1 cellular context compared by ENCODE assay signal in genomic region chr12:81143057-81143456, GRCh38.
TF ChIP-seq lines count a peak whose summit lies in the region.

No MANE protein-coding gene starts in this region.

TF ChIP-seq in HepG2, 621 proteins besides CTCF, POLR2A, EP300 and RAD21 (continued from another document and continues in another):
- TF ChIP-seq, protein P1, sequence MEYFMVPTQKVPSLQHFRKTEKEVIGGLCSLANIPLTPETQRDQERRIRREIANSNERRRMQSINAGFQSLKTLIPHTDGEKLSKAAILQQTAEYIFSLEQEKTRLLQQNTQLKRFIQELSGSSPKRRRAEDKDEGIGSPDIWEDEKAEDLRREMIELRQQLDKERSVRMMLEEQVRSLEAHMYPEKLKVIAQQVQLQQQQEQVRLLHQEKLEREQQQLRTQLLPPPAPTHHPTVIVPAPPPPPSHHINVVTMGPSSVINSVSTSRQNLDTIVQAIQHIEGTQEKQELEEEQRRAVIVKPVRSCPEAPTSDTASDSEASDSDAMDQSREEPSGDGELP (IDR thresholded peaks at IDR 0.05; ENCODE audit: borderline replicate concordance, low read depth) = peak; percentile 76
- TF ChIP-seq SIX4 (CRISPR knock-in tag; IDR thresholded peaks at IDR 0.05) (no peak), KDM6A (CRISPR knock-in tag; IDR thresholded peaks at IDR 0.05; ENCODE audit: low read depth) (peak; percentile 79), MXD4 (CRISPR knock-in tag; IDR thresholded peaks at IDR 0.05) (no peak), SAP130 (CRISPR knock-in tag; IDR thresholded peaks at IDR 0.05; ENCODE audit: low read depth) (peak; percentile 90), PITX1 (CRISPR knock-in tag; IDR thresholded peaks at IDR 0.05) (peak; percentile 73; the same call in 1 of the 2 replicates), ZNF605 (CRISPR knock-in tag; IDR thresholded peaks at IDR 0.05) (no peak), ZFP41 (CRISPR knock-in tag; IDR thresholded peaks at IDR 0.05; ENCODE audit: borderline replicate concordance) (no peak), EEA1 (CRISPR knock-in tag; IDR thresholded peaks at IDR 0.05; ENCODE audit: borderline replicate concordance) (no peak), ZNF547 (CRISPR knock-in tag; IDR thresholded peaks at IDR 0.05) (no peak), STAT5B (CRISPR knock-in tag; IDR thresholded peaks at IDR 0.05) (0 out of 2 replicates have a peak, but pooled peaks have one; percentile 55), BCL3 (CRISPR knock-in tag; IDR thresholded peaks at IDR 0.05) (no peak), CEBPB (IDR thresholded peaks at IDR 0.05; ENCODE audit: borderline replicate concordance, low read depth, low read length) (peak; percentile 64; the same call in 1 of the 2 replicates), ZNF777 (CRISPR knock-in tag; IDR thresholded peaks at IDR 0.05) (no peak), NBN (conservative IDR thresholded peaks at IDR 0.05) (no peak), ZNF772 (CRISPR knock-in tag; IDR thresholded peaks at IDR 0.05) (peak; percentile 42; the same call in 1 of the 2 replicates), ZGPAT (CRISPR knock-in tag; IDR thresholded peaks at IDR 0.05) (peak; percentile 99), MATR3 (CRISPR knock-in tag; IDR thresholded peaks at IDR 0.05) (no peak), SKIL (CRISPR knock-in tag; IDR thresholded peaks at IDR 0.05; ENCODE audit: borderline replicate concordance) (peak; percentile 92), ZNF503 (CRISPR knock-in tag; IDR thresholded peaks at IDR 0.05) (peak; percentile 97), HNF4A (CRISPR knock-in tag; IDR thresholded peaks at IDR 0.05) (peak; percentile 85), TFDP1 (CRISPR knock-in tag; IDR thresholded peaks at IDR 0.05; ENCODE audit: borderline replicate concordance) (no peak), HDAC2 (CRISPR knock-in tag; IDR thresholded peaks at IDR 0.05) (peak; percentile 96), HMG20B (CRISPR knock-in tag; conservative IDR thresholded peaks at IDR 0.05) (peak; percentile 92), BHLHE40 (IDR thresholded peaks at IDR 0.05; ENCODE audit: low read length) (peak; percentile 77), ATF1 (CRISPR knock-in tag; IDR thresholded peaks at IDR 0.05) (peak; percentile 61; the same call in 1 of the 2 replicates), MEF2D (CRISPR knock-in tag; IDR thresholded peaks at IDR 0.05) (peak; percentile 92), ISL2 (CRISPR knock-in tag; IDR thresholded peaks at IDR 0.05) (peak; percentile 99), ZSCAN12 (CRISPR knock-in tag; IDR thresholded peaks at IDR 0.05) (peak; percentile 37; the same call in 1 of the 2 replicates), ZNF124 (CRISPR knock-in tag; IDR thresholded peaks at IDR 0.05) (peak; percentile 71; the same call in 1 of the 2 replicates), YEATS2 (CRISPR knock-in tag; IDR thresholded peaks at IDR 0.05; ENCODE audit: borderline replicate concordance) (peak; percentile 31; the same call in 1 of the 2 replicates)
- TF ChIP-seq, protein P2, sequence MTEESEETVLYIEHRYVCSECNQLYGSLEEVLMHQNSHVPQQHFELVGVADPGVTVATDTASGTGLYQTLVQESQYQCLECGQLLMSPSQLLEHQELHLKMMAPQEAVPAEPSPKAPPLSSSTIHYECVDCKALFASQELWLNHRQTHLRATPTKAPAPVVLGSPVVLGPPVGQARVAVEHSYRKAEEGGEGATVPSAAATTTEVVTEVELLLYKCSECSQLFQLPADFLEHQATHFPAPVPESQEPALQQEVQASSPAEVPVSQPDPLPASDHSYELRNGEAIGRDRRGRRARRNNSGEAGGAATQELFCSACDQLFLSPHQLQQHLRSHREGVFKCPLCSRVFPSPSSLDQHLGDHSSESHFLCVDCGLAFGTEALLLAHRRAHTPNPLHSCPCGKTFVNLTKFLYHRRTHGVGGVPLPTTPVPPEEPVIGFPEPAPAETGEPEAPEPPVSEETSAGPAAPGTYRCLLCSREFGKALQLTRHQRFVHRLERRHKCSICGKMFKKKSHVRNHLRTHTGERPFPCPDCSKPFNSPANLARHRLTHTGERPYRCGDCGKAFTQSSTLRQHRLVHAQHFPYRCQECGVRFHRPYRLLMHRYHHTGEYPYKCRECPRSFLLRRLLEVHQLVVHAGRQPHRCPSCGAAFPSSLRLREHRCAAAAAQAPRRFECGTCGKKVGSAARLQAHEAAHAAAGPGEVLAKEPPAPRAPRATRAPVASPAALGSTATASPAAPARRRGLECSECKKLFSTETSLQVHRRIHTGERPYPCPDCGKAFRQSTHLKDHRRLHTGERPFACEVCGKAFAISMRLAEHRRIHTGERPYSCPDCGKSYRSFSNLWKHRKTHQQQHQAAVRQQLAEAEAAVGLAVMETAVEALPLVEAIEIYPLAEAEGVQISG (CRISPR knock-in tag; IDR thresholded peaks at IDR 0.05) = no peak
- TF ChIP-seq, protein P3, sequence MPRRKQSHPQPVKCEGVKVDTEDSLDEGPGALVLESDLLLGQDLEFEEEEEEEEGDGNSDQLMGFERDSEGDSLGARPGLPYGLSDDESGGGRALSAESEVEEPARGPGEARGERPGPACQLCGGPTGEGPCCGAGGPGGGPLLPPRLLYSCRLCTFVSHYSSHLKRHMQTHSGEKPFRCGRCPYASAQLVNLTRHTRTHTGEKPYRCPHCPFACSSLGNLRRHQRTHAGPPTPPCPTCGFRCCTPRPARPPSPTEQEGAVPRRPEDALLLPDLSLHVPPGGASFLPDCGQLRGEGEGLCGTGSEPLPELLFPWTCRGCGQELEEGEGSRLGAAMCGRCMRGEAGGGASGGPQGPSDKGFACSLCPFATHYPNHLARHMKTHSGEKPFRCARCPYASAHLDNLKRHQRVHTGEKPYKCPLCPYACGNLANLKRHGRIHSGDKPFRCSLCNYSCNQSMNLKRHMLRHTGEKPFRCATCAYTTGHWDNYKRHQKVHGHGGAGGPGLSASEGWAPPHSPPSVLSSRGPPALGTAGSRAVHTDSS (CRISPR knock-in tag; conservative IDR thresholded peaks at IDR 0.05) = no peak
- TF ChIP-seq, protein P4, sequence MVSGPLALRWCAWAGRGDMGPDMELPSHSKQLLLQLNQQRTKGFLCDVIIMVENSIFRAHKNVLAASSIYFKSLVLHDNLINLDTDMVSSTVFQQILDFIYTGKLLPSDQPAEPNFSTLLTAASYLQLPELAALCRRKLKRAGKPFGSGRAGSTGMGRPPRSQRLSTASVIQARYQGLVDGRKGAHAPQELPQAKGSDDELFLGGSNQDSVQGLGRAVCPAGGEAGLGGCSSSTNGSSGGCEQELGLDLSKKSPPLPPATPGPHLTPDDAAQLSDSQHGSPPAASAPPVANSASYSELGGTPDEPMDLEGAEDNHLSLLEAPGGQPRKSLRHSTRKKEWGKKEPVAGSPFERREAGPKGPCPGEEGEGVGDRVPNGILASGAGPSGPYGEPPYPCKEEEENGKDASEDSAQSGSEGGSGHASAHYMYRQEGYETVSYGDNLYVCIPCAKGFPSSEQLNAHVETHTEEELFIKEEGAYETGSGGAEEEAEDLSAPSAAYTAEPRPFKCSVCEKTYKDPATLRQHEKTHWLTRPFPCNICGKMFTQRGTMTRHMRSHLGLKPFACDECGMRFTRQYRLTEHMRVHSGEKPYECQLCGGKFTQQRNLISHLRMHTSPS (CRISPR knock-in tag; IDR thresholded peaks at IDR 0.05; ENCODE audit: low read depth) = 0 out of 2 replicates have a peak, but pooled peaks have one; percentile 47
- TF ChIP-seq, protein P5, sequence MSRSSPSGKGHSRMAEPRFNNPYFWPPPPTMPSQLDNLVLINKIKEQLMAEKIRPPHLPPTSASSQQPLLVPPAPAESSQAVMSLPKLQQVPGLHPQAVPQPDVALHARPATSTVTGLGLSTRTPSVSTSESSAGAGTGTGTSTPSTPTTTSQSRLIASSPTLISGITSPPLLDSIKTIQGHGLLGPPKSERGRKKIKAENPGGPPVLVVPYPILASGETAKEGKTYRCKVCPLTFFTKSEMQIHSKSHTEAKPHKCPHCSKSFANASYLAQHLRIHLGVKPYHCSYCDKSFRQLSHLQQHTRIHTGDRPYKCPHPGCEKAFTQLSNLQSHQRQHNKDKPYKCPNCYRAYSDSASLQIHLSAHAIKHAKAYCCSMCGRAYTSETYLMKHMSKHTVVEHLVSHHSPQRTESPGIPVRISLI (CRISPR knock-in tag; IDR thresholded peaks at IDR 0.05; ENCODE audit: borderline replicate concordance) = peak; percentile 98
- TF ChIP-seq, protein P6, sequence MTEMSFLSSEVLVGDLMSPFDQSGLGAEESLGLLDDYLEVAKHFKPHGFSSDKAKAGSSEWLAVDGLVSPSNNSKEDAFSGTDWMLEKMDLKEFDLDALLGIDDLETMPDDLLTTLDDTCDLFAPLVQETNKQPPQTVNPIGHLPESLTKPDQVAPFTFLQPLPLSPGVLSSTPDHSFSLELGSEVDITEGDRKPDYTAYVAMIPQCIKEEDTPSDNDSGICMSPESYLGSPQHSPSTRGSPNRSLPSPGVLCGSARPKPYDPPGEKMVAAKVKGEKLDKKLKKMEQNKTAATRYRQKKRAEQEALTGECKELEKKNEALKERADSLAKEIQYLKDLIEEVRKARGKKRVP (CRISPR knock-in tag; IDR thresholded peaks at IDR 0.05) = peak in 1 of 2 experiments; percentile 89; a peak in 2 of 4 replicates
- TF ChIP-seq, protein P7, sequence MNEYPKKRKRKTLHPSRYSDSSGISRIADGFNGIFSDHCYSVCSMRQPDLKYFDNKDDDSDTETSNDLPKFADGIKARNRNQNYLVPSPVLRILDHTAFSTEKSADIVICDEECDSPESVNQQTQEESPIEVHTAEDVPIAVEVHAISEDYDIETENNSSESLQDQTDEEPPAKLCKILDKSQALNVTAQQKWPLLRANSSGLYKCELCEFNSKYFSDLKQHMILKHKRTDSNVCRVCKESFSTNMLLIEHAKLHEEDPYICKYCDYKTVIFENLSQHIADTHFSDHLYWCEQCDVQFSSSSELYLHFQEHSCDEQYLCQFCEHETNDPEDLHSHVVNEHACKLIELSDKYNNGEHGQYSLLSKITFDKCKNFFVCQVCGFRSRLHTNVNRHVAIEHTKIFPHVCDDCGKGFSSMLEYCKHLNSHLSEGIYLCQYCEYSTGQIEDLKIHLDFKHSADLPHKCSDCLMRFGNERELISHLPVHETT (CRISPR knock-in tag; conservative IDR thresholded peaks at IDR 0.05) = peak; percentile 74; the same call in 1 of the 2 replicates
